In the genomic region with DNA sequence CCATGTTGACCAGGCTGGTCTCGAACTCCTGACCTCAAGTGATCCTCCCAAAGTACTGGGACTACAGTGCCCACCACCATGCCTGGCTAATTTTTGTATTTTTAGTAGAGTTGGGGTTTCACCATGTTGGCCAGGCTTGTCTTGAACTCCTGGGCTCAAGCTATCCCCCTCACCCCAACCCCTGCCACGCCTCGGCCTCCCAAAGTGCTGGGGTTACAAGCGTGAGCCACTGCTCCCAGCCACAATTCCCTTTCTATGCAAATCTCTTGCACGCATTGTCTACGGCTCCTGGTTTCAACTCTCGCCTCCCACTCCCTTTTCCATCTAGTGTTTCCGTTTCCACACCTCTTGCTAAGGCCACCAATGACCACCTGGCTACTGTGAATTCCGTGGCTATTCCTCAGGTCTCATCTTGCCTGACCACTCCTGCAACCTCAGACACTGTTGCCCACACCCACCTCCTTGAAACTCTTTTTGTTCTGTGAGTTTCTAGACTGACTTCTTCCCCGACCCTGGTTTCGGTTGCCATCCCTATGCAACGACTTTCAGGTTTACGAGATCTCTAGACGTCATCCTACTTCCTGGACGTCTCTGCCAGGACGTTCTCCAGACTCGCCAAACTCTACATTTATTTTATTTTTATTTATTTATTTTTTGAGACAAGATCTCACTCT, we compare ENCODE assay signal across 1 cellular context.
TF ChIP-seq lines count a peak whose summit lies in the region.

No MANE protein-coding gene starts in this region.

TF ChIP-seq in H1, 55 proteins besides CTCF, POLR2A, EP300 and RAD21:
- TF ChIP-seq BACH1 (IDR thresholded peaks at IDR 0.05; ENCODE audit: low read length) (no peak), CHD1 (IDR thresholded peaks at IDR 0.05; ENCODE audit: low read depth, low read length) (no peak), HDAC6 (IDR thresholded peaks at IDR 0.05; ENCODE audit: low read depth, low read length) (no peak)
TF ChIP-seq in H1: peak in this region for 0.
